ENCODE assay signal across 8 cellular contexts in genomic region chr15:63212050-63212973, GRCh38. TPM values are rescaled to one million over a fixed set of nuclear protein-coding genes. Genes with fewer than 3 reads are reported as not detected.
DNase-seq lines count a peak whose midpoint lies in the region; ATAC-seq and TF ChIP-seq lines count a peak whose summit lies in the region.

No MANE protein-coding gene starts in this region.

- no peaks in the 10 kb centered on the region for H3K9me3 Mint-ChIP-seq in activated naive CD8-positive, alpha-beta T cell treated with anti-CD3 and anti-CD28 coated beads for 36 hours

- DNase-seq in activated naive CD8-positive, alpha-beta T cell treated with anti-CD3 and anti-CD28 coated beads for 36 hours, result no peak
- no peak for DNase-seq in left lobe of liver (ENCODE audit: low spot score)
- DNase-seq in NCI-H510A (lab: John Stamatoyannopoulos, UW), result no peak
- no peak for DNase-seq in NK-92 (lab: John Stamatoyannopoulos, UW; ENCODE audit: unreplicated experiment)

- peak overlapping the region; percentile 10 for H3K4me3 ChIP-seq in GM12875 (ENCODE audit: low read depth, low read length)

- H3K4me3 Mint-ChIP-seq in activated naive CD8-positive, alpha-beta T cell treated with anti-CD3 and anti-CD28 coated beads for 36 hours, result peak overlapping the region; percentile 79

- peaks cover 73% of the 10 kb centered on the region for H3K4me1 Mint-ChIP-seq in activated naive CD8-positive, alpha-beta T cell treated with anti-CD3 and anti-CD28 coated beads for 36 hours

- H3K36me3 Mint-ChIP-seq in activated naive CD8-positive, alpha-beta T cell treated with anti-CD3 and anti-CD28 coated beads for 36 hours, result peaks cover 67% of the 10 kb centered on the region

- peak; percentile 26 for ATAC-seq in HG03108 (IDR thresholded peaks at IDR 0.05; ENCODE audit: unreplicated experiment)
- ATAC-seq in left lobe of liver, result peak; percentile 37
- no peak for ATAC-seq in GM18861 (IDR thresholded peaks at IDR 0.05; ENCODE audit: unreplicated experiment)
- ATAC-seq in HG03280 (IDR thresholded peaks at IDR 0.05; ENCODE audit: unreplicated experiment), result no peak

- peak overlapping the region; percentile 100 for H3K27ac Mint-ChIP-seq in activated naive CD8-positive, alpha-beta T cell treated with anti-CD3 and anti-CD28 coated beads for 36 hours

- TF ChIP-seq CTCF in GM12875 (IDR thresholded peaks at IDR 0.05; ENCODE audit: borderline replicate concordance, insufficient read depth, low read depth, low read length), result no peak

- H3K27me3 Mint-ChIP-seq in activated naive CD8-positive, alpha-beta T cell treated with anti-CD3 and anti-CD28 coated beads for 36 hours, result no peaks in the 10 kb centered on the region

RNA-seq across cellular contexts. Expression of gene RAB8B, which starts 22.9 kb away (rescaled TPM):
- total RNA-seq in activated naive CD8-positive, alpha-beta T cell treated with anti-CD3 and anti-CD28 coated beads for 36 hours, result 100 to 1,000 TPM; 231 to 239 TPM
- total RNA-seq in left lobe of liver, result 6.8 TPM

RNA-seq across cellular contexts. Expression of gene RPS27L, which starts 55.0 kb away (rescaled TPM):
- total RNA-seq in activated naive CD8-positive, alpha-beta T cell treated with anti-CD3 and anti-CD28 coated beads for 36 hours, result 100 to 1,000 TPM; 132 TPM
- total RNA-seq in left lobe of liver, result 54.6 TPM

Comparison
In these comparisons a context has a peak if more than half of its experiments do, and no peak if none do; other contexts are left out.
1. ATAC-seq: peak in HG03108 (single experiment) and left lobe of liver (single experiment); none in GM18861 (single experiment) and HG03280 (single experiment).
2. RNA of gene RAB8B, which starts 22.9 kb away (total RNA-seq): 231 to 239 TPM in activated naive CD8-positive, alpha-beta T cell treated with anti-CD3 and anti-CD28 coated beads for 36 hours; 6.8 TPM in left lobe of liver (single experiment); every median in the first group is over 10 times any median in the second.